In the genomic region with DNA sequence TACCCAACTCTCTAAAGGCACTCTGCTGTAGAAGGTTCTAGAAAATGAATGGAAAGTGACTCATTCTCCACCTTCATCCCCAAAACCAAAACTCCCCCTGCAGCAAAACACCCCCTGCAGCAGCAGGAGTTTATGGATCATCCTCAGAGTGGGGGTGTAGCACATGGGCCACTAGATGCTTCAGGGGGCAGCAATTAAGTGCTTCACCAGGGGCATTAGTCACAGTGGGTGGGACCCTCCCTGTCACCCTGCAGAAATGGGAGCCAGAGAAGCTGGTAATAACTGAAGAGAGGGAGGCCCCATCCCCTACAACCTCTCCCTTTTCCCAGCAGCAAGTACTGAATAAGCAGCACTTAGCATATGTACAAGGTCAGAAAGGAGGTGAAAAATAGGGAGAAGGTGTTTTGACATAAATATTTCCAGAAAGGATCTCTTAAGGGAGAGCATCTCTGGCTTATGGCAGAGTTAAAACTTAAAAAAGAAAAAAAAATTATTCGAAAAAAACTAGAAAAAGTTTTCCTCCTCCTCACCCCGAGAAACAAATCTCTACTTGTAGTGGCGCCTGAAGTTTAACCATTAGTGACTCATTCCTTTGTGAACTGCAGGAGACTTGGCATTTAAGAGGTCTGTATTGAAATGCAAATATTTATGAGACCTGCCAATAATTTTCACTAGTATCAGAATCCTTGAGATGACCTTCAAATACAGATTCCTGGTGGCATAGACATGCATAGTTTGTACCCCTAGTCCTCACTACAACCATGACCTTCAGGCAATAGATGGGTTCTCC, we compare ENCODE assay signal across 14 cellular contexts.
A peak's percentile ranks its signal among the peaks of the same experiment; 100 is the strongest.
DNase-seq lines count a peak whose midpoint lies in the region; ATAC-seq and TF ChIP-seq lines count a peak whose summit lies in the region.
"Had no signal": no experiment of that assay in that cellular context is flagged by ENCODE, and none has a peak within 500 bp of the region (broad histone marks: within the 10 kb centered on the region; RNA-seq: fewer than 3 reads in every experiment).

No MANE protein-coding gene starts in this region.

- 73 to 88% (median 83%) methylated on average over 3 of the region's 3 CpGs for WGBS in spleen, 5 donors

- no peak for TF ChIP-seq POLR2A in NB4 (IDR thresholded peaks at IDR 0.05; ENCODE audit: extremely low read depth, insufficient read length)
- TF ChIP-seq POLR2A in spleen (IDR thresholded peaks at IDR 0.05) = no peak

- H3K4me3 Mint-ChIP-seq in activated CD8-positive, alpha-beta T cell treated with anti-CD3 and anti-CD28 coated beads for 36 hours = no peak overlapping the region
- no peak overlapping the region for H3K4me3 Mint-ChIP-seq in activated CD8-positive, alpha-beta T cell treated with anti-CD3 and anti-CD28 coated beads, Interleukin-2, amount 10 ng/mL, durations not matched to agents 7 days and 5 days
- H3K4me3 Mint-ChIP-seq: B cell had no signal

- CTCF ChIA-PET in activated CD8-positive, alpha-beta T cell treated with anti-CD3 and anti-CD28 coated beads for 36 hours (lab: Charles Lee) = no interaction called here
- CTCF ChIA-PET in activated CD8-positive, alpha-beta T cell treated with anti-CD3 and anti-CD28 coated beads, Interleukin-2, amount 10 ng/mL, durations not matched to agents 7 days and 5 days (lab: Charles Lee) = interaction anchor here (1.7 kb wide), 1 partner anchor 62 kb away, joined by 5 read pairs; no protein-coding TSS in a partner anchor

- peaks cover 1% of the 10 kb centered on the region for H3K9me3 Mint-ChIP-seq in activated CD8-positive, alpha-beta T cell treated with anti-CD3 and anti-CD28 coated beads for 36 hours
- H3K9me3 Mint-ChIP-seq in activated CD8-positive, alpha-beta T cell treated with anti-CD3 and anti-CD28 coated beads, Interleukin-2, amount 10 ng/mL, durations not matched to agents 7 days and 5 days (ENCODE audit: insufficient read depth) = no peaks in the 10 kb centered on the region

- H3K36me3 Mint-ChIP-seq in activated CD8-positive, alpha-beta T cell treated with anti-CD3 and anti-CD28 coated beads for 36 hours (ENCODE audit: low read depth) = no peaks in the 10 kb centered on the region
- no peaks in the 10 kb centered on the region for H3K36me3 Mint-ChIP-seq in activated CD8-positive, alpha-beta T cell treated with anti-CD3 and anti-CD28 coated beads, Interleukin-2, amount 10 ng/mL, durations not matched to agents 7 days and 5 days (ENCODE audit: low read depth)

- intact Hi-C loops in activated CD8-positive, alpha-beta T cell treated with anti-CD3 and anti-CD28 coated beads for 36 hours (cut with micrococcal nuclease) = loop anchor here (5.0 kb wide), 1 partner anchor 63 kb away; no protein-coding TSS in a partner anchor
- intact Hi-C loops in spleen (cut with DNase I; ENCODE audit: low total_unique reads) = no loop called here

- H3K9me3 ChIP-seq in spleen = no peaks in the 10 kb centered on the region
- H3K9me3 ChIP-seq: colonic mucosa had no signal

- no peaks in the 10 kb centered on the region for H3K36me3 ChIP-seq in spleen
- H3K36me3 ChIP-seq: colonic mucosa had no signal

- H3K27ac Mint-ChIP-seq in activated CD8-positive, alpha-beta T cell treated with anti-CD3 and anti-CD28 coated beads for 36 hours = peak overlapping the region; percentile 32
- H3K27ac Mint-ChIP-seq in activated CD8-positive, alpha-beta T cell treated with anti-CD3 and anti-CD28 coated beads, Interleukin-2, amount 10 ng/mL, durations not matched to agents 7 days and 5 days = no peak overlapping the region
- H3K27ac Mint-ChIP-seq: B cell had no signal

- H3K27me3 ChIP-seq in spleen (replicated peaks in 1 of 7) = no peaks in the 10 kb centered on the region
- H3K27me3 ChIP-seq: colonic mucosa had no signal

- H3K4me1 ChIP-seq in spleen = peaks cover 16 to 92% (median 41%) of the 10 kb centered on the region in 6 donors
- H3K4me1 ChIP-seq: colonic mucosa had no signal

- H3K27me3 Mint-ChIP-seq in activated CD8-positive, alpha-beta T cell treated with anti-CD3 and anti-CD28 coated beads for 36 hours = no peaks in the 10 kb centered on the region
- no peaks in the 10 kb centered on the region for H3K27me3 Mint-ChIP-seq in activated CD8-positive, alpha-beta T cell treated with anti-CD3 and anti-CD28 coated beads, Interleukin-2, amount 10 ng/mL, durations not matched to agents 7 days and 5 days (ENCODE audit: low read depth)

- H3K27ac ChIP-seq in spleen = peak overlapping the region in 7 of 8 donors; percentile 71 to 95 (median 85)
- H3K27ac ChIP-seq: parathyroid adenoma had no signal

- H3K4me3 ChIP-seq in NB4 (ENCODE audit: low read depth, low read length) (no peak overlapping the region), epithelial cell of proximal tubule (ENCODE audit: low read depth, low read length) (no peak overlapping the region), spleen (peak overlapping the region in 1 of 8 donors; percentile 46)
- H3K4me3 ChIP-seq: colonic mucosa had no signal

- H3K4me1 Mint-ChIP-seq in activated CD8-positive, alpha-beta T cell treated with anti-CD3 and anti-CD28 coated beads for 36 hours (ENCODE audit: low read depth) = peaks cover 56% of the 10 kb centered on the region
- peaks cover 44% of the 10 kb centered on the region for H3K4me1 Mint-ChIP-seq in activated CD8-positive, alpha-beta T cell treated with anti-CD3 and anti-CD28 coated beads, Interleukin-2, amount 10 ng/mL, durations not matched to agents 7 days and 5 days (ENCODE audit: low read depth)

- POLR2A ChIA-PET in activated CD8-positive, alpha-beta T cell treated with anti-CD3 and anti-CD28 coated beads for 36 hours (lab: Charles Lee) = no interaction called here
- POLR2A ChIA-PET in activated CD8-positive, alpha-beta T cell treated with anti-CD3 and anti-CD28 coated beads, Interleukin-2, amount 10 ng/mL, durations not matched to agents 7 days and 5 days (lab: Charles Lee) = interaction anchor here (1.0 kb wide), 1 partner anchor 73 kb away, joined by 3 read pairs; the partner anchor contains the start of gene ITM2B

- peak; percentile 53 for DNase-seq in activated CD8-positive, alpha-beta T cell treated with anti-CD3 and anti-CD28 coated beads for 36 hours
- no peak for DNase-seq in activated CD8-positive, alpha-beta T cell treated with anti-CD3 and anti-CD28 coated beads, Interleukin-2, amount 10 ng/mL, durations not matched to agents 7 days and 5 days
- DNase-seq in NB4 (ENCODE audit: low read depth) (peak; percentile 55), epithelial cell of proximal tubule (ENCODE audit: low read depth) (peak; percentile 50), spleen (no peak), NCI-H1092 (lab: John Stamatoyannopoulos, UW) (no peak), NK-92 (lab: John Stamatoyannopoulos, UW; ENCODE audit: unreplicated experiment) (no peak)
- no peak for DNase-seq in activated T-cell treated with anti-CD3 and anti-CD28 coated beads, Interleukin-2, amount 50 U/mL, for 48 hours
- DNase-seq: colonic mucosa, KG1, NCI-H748 treated with DMSO at 0.1 percent for 48 hours, SW 1271 had no signal

- ATAC-seq in activated CD8-positive, alpha-beta T cell treated with anti-CD3 and anti-CD28 coated beads for 36 hours = peak; percentile 29
- no peak for ATAC-seq in activated CD8-positive, alpha-beta T cell treated with anti-CD3 and anti-CD28 coated beads, Interleukin-2, amount 10 ng/mL, durations not matched to agents 7 days and 5 days

- TF ChIP-seq CTCF in activated CD8-positive, alpha-beta T cell treated with anti-CD3 and anti-CD28 coated beads for 36 hours (IDR thresholded peaks at IDR 0.05) = no peak
- TF ChIP-seq CTCF in NB4 (IDR thresholded peaks at IDR 0.05; ENCODE audit: low read depth, low read length) = no peak
- TF ChIP-seq CTCF in epithelial cell of proximal tubule (conservative IDR thresholded peaks at IDR 0.05; ENCODE audit: low read depth, low read length) = no peak
- TF ChIP-seq CTCF in spleen (IDR thresholded peaks at IDR 0.05 in 8 of 11, conservative IDR thresholded peaks at IDR 0.05 in 3 of 11) = no peak

Comparison
In these comparisons a context has a peak if more than half of its experiments do, and no peak if none do; other contexts are left out.
1. DNase-seq: peak in activated CD8-positive, alpha-beta T cell treated with anti-CD3 and anti-CD28 coated beads for 36 hours (single experiment), NB4 (single experiment) and epithelial cell of proximal tubule (single experiment); none in activated CD8-positive, alpha-beta T cell treated with anti-CD3 and anti-CD28 coated beads, Interleukin-2, amount 10 ng/mL, durations not matched to agents 7 days and 5 days (single experiment), spleen (single experiment), NCI-H1092 (single experiment), NK-92 (single experiment) and activated T-cell treated with anti-CD3 and anti-CD28 coated beads, Interleukin-2, amount 50 U/mL, for 48 hours (0 of 2).